9 cellular contexts compared by ENCODE assay signal in genomic region chr17:77516902-77517301, GRCh38.
DNase-seq lines count a peak whose midpoint lies in the region; ATAC-seq and TF ChIP-seq lines count a peak whose summit lies in the region.
"Had no signal": no experiment of that assay in that cellular context is flagged by ENCODE, and none has a peak within 500 bp of the region (broad histone marks: within the 10 kb centered on the region; RNA-seq: fewer than 3 reads in every experiment).

No MANE protein-coding gene starts in this region.

- no TSS peak for BruUV-seq in PC-3 (replicated peaks; lab: Mats Ljungman, UMichigan)

- no peaks in the 10 kb centered on the region for H3K27me3 Mint-ChIP-seq in central memory CD8-positive, alpha-beta T cell

- H3K27me3 ChIP-seq in PC-3 (ENCODE audit: low read length) = no peaks in the 10 kb centered on the region

- POLR2A ChIA-PET in PC-3 (lab: Charles Lee; ENCODE audit: unreplicated experiment) = no interaction called here

- no peaks in the 10 kb centered on the region for H3K9me3 ChIP-seq in PC-3 (ENCODE audit: low read length)

- no peaks in the 10 kb centered on the region for H3F3A ChIP-seq in PC-3 (ENCODE audit: low read length, unreplicated experiment)

- H3K36me3 ChIP-seq in PC-3 (ENCODE audit: low read depth, low read length) = no peaks in the 10 kb centered on the region

- H3K9ac ChIP-seq in PC-3 (ENCODE audit: low read length) = no peak overlapping the region

- no peak overlapping the region for H2AFZ ChIP-seq in PC-3 (ENCODE audit: low read length)

- no peak overlapping the region for H3K27ac Mint-ChIP-seq in central memory CD8-positive, alpha-beta T cell (ENCODE audit: low read depth)

- no peak overlapping the region for H3K27ac ChIP-seq in PC-3 (ENCODE audit: low read length)

- no peaks in the 10 kb centered on the region for H3K9me2 ChIP-seq in PC-3 (replicated peaks; ENCODE audit: low read length)

- H4K20me1 ChIP-seq in PC-3 (ENCODE audit: low read length) = no peaks in the 10 kb centered on the region

- H3K79me2 ChIP-seq in PC-3 (ENCODE audit: low read length) = no peaks in the 10 kb centered on the region

- no peak overlapping the region for H3K4me2 ChIP-seq in PC-3 (ENCODE audit: low read length)

- no peaks in the 10 kb centered on the region for H3K4me1 ChIP-seq in PC-3 (ENCODE audit: insufficient read depth, low read length)

- no peaks in the 10 kb centered on the region for H3K4me1 Mint-ChIP-seq in central memory CD8-positive, alpha-beta T cell
- H3K4me1 Mint-ChIP-seq: immature natural killer cell had no signal

- intact Hi-C loops in PC-3 (cut with micrococcal nuclease) = no loop called here

- no peaks in the 10 kb centered on the region for H3K9me3 Mint-ChIP-seq in central memory CD8-positive, alpha-beta T cell

- no peaks in the 10 kb centered on the region for H3K36me3 Mint-ChIP-seq in central memory CD8-positive, alpha-beta T cell (ENCODE audit: insufficient read depth)

- ATAC-seq in PC-3 = peak; percentile 91
- ATAC-seq in central memory CD8-positive, alpha-beta T cell (replicated peaks; ENCODE audit: extremely low read depth, poor library complexity, severe bottlenecking) = peak; percentile 81
- no peak for ATAC-seq in GM18867 (IDR thresholded peaks at IDR 0.05; ENCODE audit: unreplicated experiment)
- no peak for ATAC-seq in HG02970 (IDR thresholded peaks at IDR 0.05; ENCODE audit: low FRiP score, unreplicated experiment)

- no peak for TF ChIP-seq CTCF in PC-3 (conservative IDR thresholded peaks at IDR 0.05; ENCODE audit: low read depth, low read length)

- no peak overlapping the region for H3K4me3 Mint-ChIP-seq in central memory CD8-positive, alpha-beta T cell
- H3K4me3 Mint-ChIP-seq: immature natural killer cell had no signal

- peak; percentile 74 for DNase-seq in activated effector memory CD4-positive, alpha-beta T cell treated with anti-CD3 and anti-CD28 coated beads, Interleukin-2, amount 50 U/mL, for 16 hours
- no peak for DNase-seq in activated effector memory CD4-positive, alpha-beta T cell treated with Interleukin-2 at 50 U/mL for 16 hours
- DNase-seq in PC-3 (peak; percentile 75), NCI-H345 treated with DMSO at 0.1 percent for 48 hours (lab: John Stamatoyannopoulos, UW; ENCODE audit: unreplicated experiment) (no peak)
- no peak for DNase-seq in central memory CD8-positive, alpha-beta T cell (ENCODE audit: low spot score in 2 of 2)
- peak; percentile 50 for DNase-seq in stimulated activated CD8-positive, alpha-beta memory T cell treated with anti-CD3 and anti-CD28 coated beads, Interleukin-4, amount 100 ng/mL, for 48 hours
- DNase-seq: immature natural killer cell had no signal

- H3K4me3 ChIP-seq in PC-3 (ENCODE audit: low read length) = no peak overlapping the region

- CTCF ChIA-PET in PC-3 (lab: Charles Lee) = interaction anchor here (0.7 kb wide), 1 partner anchor 1012 kb away, joined by 3 read pairs; no protein-coding TSS in a partner anchor

Comparison
In these comparisons a context has a peak if more than half of its experiments do, and no peak if none do; other contexts are left out.
1. DNase-seq: peak in activated effector memory CD4-positive, alpha-beta T cell treated with anti-CD3 and anti-CD28 coated beads, Interleukin-2, amount 50 U/mL, for 16 hours (single experiment), PC-3 (single experiment) and stimulated activated CD8-positive, alpha-beta memory T cell treated with anti-CD3 and anti-CD28 coated beads, Interleukin-4, amount 100 ng/mL, for 48 hours (single experiment); none in activated effector memory CD4-positive, alpha-beta T cell treated with Interleukin-2 at 50 U/mL for 16 hours (single experiment), central memory CD8-positive, alpha-beta T cell (0 of 2) and NCI-H345 treated with DMSO at 0.1 percent for 48 hours (single experiment).
2. ATAC-seq: peak in PC-3 (single experiment) and central memory CD8-positive, alpha-beta T cell (single experiment); none in GM18867 (single experiment) and HG02970 (single experiment).